In genomic region chr22:16635442-16635841, GRCh38 we compare ENCODE assay signal across 13 cellular contexts. TPM values are rescaled to one million over a fixed set of nuclear protein-coding genes. Genes with fewer than 3 reads are reported as not detected.
"Had no signal": no experiment of that assay in that cellular context is flagged by ENCODE, and none has a peak within 500 bp of the region (broad histone marks: within the 10 kb centered on the region; RNA-seq: fewer than 3 reads in every experiment).

No MANE protein-coding gene starts in this region.

RNA-seq across cellular contexts. Expression of gene CCT8L2, which starts 42.8 kb away (rescaled TPM):
- total RNA-seq: activated B cell treated with CpG ODN at 0.5 μM for 24 hours; activated CD4-positive, alpha-beta memory T cell treated with anti-CD3 and anti-CD28 coated beads for 36 hours; activated CD4-positive, alpha-beta memory T cell treated with anti-CD3 and anti-CD28 coated beads, Interleukin-2, amount 10 ng/mL, durations not matched to agents 7 days and 5 days; activated CD4-positive, alpha-beta T cell treated with anti-CD3 and anti-CD28 coated beads for 36 hours; activated CD4-positive, alpha-beta T cell treated with anti-CD3 and anti-CD28 coated beads, Interleukin-2, amount 10 ng/mL, durations not matched to agents 24 days and 14 days; activated CD4-positive, alpha-beta T cell treated with anti-CD3 and anti-CD28 coated beads, Interleukin-2, amount 10 ng/mL, durations not matched to agents 7 days and 5 days; activated CD8-positive, alpha-beta memory T cell treated with anti-CD3 and anti-CD28 coated beads for 36 hours; activated CD8-positive, alpha-beta memory T cell treated with anti-CD3 and anti-CD28 coated beads, Interleukin-2, amount 10 ng/mL, durations not matched to agents 7 days and 5 days; activated CD8-positive, alpha-beta T cell treated with anti-CD3 and anti-CD28 coated beads for 36 hours; activated CD8-positive, alpha-beta T cell treated with anti-CD3 and anti-CD28 coated beads, Interleukin-2, amount 10 ng/mL, durations not matched to agents 7 days and 5 days; T-helper 1 cell treated with Interleukin-12 subunit alpha and Interleukin-12 subunit beta and Interleukin-4 antibody, amounts not matched to agents 30 ng/mL and 1 ng/mL, for 36 hours; T-helper 2 cell treated with Interferon-gamma antibody and Interleukin-4, amounts not matched to agents 100 ng/mL and 5 ng/mL, for 36 hours; WTC11 had no signal
